12 cellular contexts compared by ENCODE assay signal in genomic region chr2:195468771-195469170, GRCh38.
DNase-seq lines count a peak whose midpoint lies in the region; ATAC-seq and TF ChIP-seq lines count a peak whose summit lies in the region.
"Had no signal": no experiment of that assay in that cellular context is flagged by ENCODE, and none has a peak within 500 bp of the region (broad histone marks: within the 10 kb centered on the region; RNA-seq: fewer than 3 reads in every experiment).

No MANE protein-coding gene starts in this region.

- no peak for TF ChIP-seq POLR2A in upper lobe of left lung (IDR thresholded peaks at IDR 0.05)

- WGBS in upper lobe of left lung, 2 donors, result 71 to 88% methylated on average over 2 of the region's 2 CpGs

- TF ChIP-seq CTCF in upper lobe of left lung (IDR thresholded peaks at IDR 0.05), result no peak

- H3K4me3 ChIP-seq in upper lobe of left lung, result no peak overlapping the region

- H3K9me3 Mint-ChIP-seq in naive B cell, result peaks cover 0 to 15% (median 9%) of the 10 kb centered on the region in 7 donors
- peaks cover 8% of the 10 kb centered on the region for H3K9me3 Mint-ChIP-seq in activated T-cell treated with anti-CD3 and anti-CD28 coated beads, Interleukin-2, amount 50 U/mL, for 24 hours

- peak; percentile 27 for DNase-seq in naive B cell
- DNase-seq in activated T-cell treated with anti-CD3 and anti-CD28 coated beads, Interleukin-2, amount 50 U/mL, for 24 hours, result no peak
- no peak for DNase-seq in NCI-H510A (lab: John Stamatoyannopoulos, UW)
- no peak for DNase-seq in upper lobe of left lung
- DNase-seq in SW480 (ENCODE audit: low spot score), result no peak
- DNase-seq: anterior cingulate cortex, hypothalamus had no signal

- H3K4me3 Mint-ChIP-seq in naive B cell, result peak overlapping the region in 6 of 8 donors; percentile 1 to 76 (median 44)
- no peak overlapping the region for H3K4me3 Mint-ChIP-seq in activated T-cell treated with anti-CD3 and anti-CD28 coated beads, Interleukin-2, amount 50 U/mL, for 24 hours
- H3K4me3 Mint-ChIP-seq: T-helper 1 cell treated with Interleukin-12 subunit alpha and Interleukin-12 subunit beta and Interleukin-4 antibody, amounts not matched to agents 30 μg/mL and 1 μg/mL, for 36 hours had no signal

- peak overlapping the region in 2 of 6 donors; percentile 2 to 5 for H3K27ac Mint-ChIP-seq in naive B cell
- H3K27ac Mint-ChIP-seq in activated T-cell treated with anti-CD3 and anti-CD28 coated beads, Interleukin-2, amount 50 U/mL, for 24 hours, result no peak overlapping the region
- H3K27ac Mint-ChIP-seq: T-helper 1 cell treated with Interleukin-12 subunit alpha and Interleukin-12 subunit beta and Interleukin-4 antibody, amounts not matched to agents 30 μg/mL and 1 μg/mL, for 36 hours had no signal

- H3K4me1 ChIP-seq in upper lobe of left lung, result no peaks in the 10 kb centered on the region

- no peaks in the 10 kb centered on the region for H3K36me3 ChIP-seq in upper lobe of left lung

- no peak overlapping the region for H3K27ac ChIP-seq in upper lobe of left lung

- H3K4me1 Mint-ChIP-seq in naive B cell, result peaks cover 6 to 11% (median 7%) of the 10 kb centered on the region in 3 donors
- H3K4me1 Mint-ChIP-seq in activated T-cell treated with anti-CD3 and anti-CD28 coated beads, Interleukin-2, amount 50 U/mL, for 24 hours (ENCODE audit: low read depth), result peaks cover 10% of the 10 kb centered on the region

- no peaks in the 10 kb centered on the region for H3K27me3 Mint-ChIP-seq in naive B cell
- no peaks in the 10 kb centered on the region for H3K27me3 Mint-ChIP-seq in activated T-cell treated with anti-CD3 and anti-CD28 coated beads, Interleukin-2, amount 50 U/mL, for 24 hours

- peaks cover 0 to 8% of the 10 kb centered on the region in 2 donors for H3K36me3 Mint-ChIP-seq in naive B cell
- no peaks in the 10 kb centered on the region for H3K36me3 Mint-ChIP-seq in activated T-cell treated with anti-CD3 and anti-CD28 coated beads, Interleukin-2, amount 50 U/mL, for 24 hours (ENCODE audit: low read depth)

- peak; percentile 83 for ATAC-seq in GM19035 (IDR thresholded peaks at IDR 0.05; ENCODE audit: unreplicated experiment)
- ATAC-seq in HG02588 (IDR thresholded peaks at IDR 0.05; ENCODE audit: unreplicated experiment), result peak; percentile 78
- ATAC-seq in HG03354 (IDR thresholded peaks at IDR 0.05; ENCODE audit: poor library complexity, severe bottlenecking, unreplicated experiment), result peak; percentile 92
- ATAC-seq in naive B cell (ENCODE audit: low read depth in 2 of 2), result peak; percentile 85 to 96
- ATAC-seq in upper lobe of left lung (ENCODE audit: low FRiP score in 2 of 2), result no peak
- ATAC-seq: sciatic nerve had no signal

- no peaks in the 10 kb centered on the region for H3K27me3 ChIP-seq in upper lobe of left lung

- no peaks in the 10 kb centered on the region for H3K9me3 ChIP-seq in upper lobe of left lung

- TF ChIP-seq EP300 in upper lobe of left lung (IDR thresholded peaks at IDR 0.05), result no peak

Comparison
In these comparisons a context has a peak if more than half of its experiments do, and no peak if none do; other contexts are left out.
1. ATAC-seq: peak in GM19035 (single experiment), HG02588 (single experiment), HG03354 (single experiment) and naive B cell (2 of 2); none in upper lobe of left lung (0 of 2).